ENCODE assay signal across 1 cellular context in the genomic region with DNA sequence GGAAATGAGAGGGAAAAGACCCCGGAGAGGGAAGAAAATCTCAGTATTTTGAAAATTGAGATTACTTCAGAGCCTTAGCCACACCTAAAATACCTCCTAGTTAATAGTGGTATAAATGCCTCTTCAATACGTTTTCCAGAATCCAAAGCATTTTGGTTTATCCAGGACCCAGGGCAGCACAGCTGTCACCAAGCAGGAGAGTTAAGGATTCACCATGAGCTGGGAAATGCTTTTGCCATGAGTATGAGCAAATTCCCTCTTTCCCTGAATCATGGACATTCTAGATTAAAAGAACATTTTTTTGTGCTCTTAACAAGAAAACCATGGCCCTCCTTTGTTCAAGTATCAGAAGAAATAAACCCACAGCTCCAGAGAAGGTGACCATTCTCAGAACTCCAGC.
TF ChIP-seq lines count a peak whose summit lies in the region.

No MANE protein-coding gene starts in this region.

TF ChIP-seq in SK-N-SH treated with all-trans-retinoic acid at 6 μM for 48 hours, 23 proteins besides CTCF, POLR2A, EP300 and RAD21 (continued from another document):
- TF ChIP-seq RARB (CRISPR knock-in tag; IDR thresholded peaks at IDR 0.05) = no peak
- TF ChIP-seq ARNTL (CRISPR knock-in tag; IDR thresholded peaks at IDR 0.05; ENCODE audit: borderline replicate concordance, low read depth) = no peak
- no peak for TF ChIP-seq TOX (CRISPR knock-in tag; IDR thresholded peaks at IDR 0.05; ENCODE audit: borderline replicate concordance)
